8 cellular contexts compared by ENCODE assay signal in the genomic region with DNA sequence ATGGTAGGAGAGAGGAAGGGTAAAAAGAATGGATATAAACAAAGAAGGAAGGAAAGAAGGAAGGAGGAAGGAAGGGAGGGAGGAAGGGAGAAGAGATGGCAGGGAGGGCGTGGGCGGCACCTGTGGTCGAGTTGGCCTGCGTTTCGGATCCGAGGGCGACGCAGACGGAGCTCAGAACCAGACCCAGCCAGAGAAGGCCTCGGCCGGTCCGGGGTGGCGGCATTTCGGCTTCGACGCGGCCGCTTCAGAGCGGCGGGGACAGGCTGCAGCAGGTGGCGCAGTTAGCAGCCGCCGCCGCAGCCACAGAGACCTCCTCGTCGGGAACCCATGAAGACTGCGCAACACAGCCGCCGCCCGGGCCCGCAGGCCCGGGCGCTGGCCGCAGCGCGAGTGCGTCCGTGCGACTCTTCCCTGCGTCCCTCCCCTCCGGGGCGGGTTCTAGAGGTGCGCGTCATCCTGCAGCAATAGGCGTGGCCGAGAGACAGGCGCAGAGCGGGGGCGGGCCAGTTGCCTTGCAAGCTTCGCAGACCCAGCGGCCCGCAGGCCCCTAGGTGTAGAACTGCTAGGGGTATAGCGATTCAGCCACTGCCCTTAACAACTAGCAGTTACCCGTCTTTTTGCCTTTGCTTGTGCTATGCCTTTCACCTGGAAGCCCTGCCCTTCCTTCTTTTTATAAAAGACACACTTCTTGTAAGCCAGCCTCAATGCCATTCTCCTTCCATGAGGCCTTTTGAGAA.
DNase-seq lines count a peak whose midpoint lies in the region; ATAC-seq lines count a peak whose summit lies in the region.

A gene with protein sequence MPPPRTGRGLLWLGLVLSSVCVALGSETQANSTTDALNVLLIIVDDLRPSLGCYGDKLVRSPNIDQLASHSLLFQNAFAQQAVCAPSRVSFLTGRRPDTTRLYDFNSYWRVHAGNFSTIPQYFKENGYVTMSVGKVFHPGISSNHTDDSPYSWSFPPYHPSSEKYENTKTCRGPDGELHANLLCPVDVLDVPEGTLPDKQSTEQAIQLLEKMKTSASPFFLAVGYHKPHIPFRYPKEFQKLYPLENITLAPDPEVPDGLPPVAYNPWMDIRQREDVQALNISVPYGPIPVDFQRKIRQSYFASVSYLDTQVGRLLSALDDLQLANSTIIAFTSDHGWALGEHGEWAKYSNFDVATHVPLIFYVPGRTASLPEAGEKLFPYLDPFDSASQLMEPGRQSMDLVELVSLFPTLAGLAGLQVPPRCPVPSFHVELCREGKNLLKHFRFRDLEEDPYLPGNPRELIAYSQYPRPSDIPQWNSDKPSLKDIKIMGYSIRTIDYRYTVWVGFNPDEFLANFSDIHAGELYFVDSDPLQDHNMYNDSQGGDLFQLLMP (minus strand): TSS at position 392 of the 737 bp plus-strand sequence. CDS start 169 bp downstream, at position 223.

- peak; percentile 74 for ATAC-seq in GM19467 (IDR thresholded peaks at IDR 0.05; ENCODE audit: unreplicated experiment)

- peak; percentile 59 for DNase-seq in CMK (ENCODE audit: low read depth)
- peak; percentile 88 for DNase-seq in HPDE6-E6E7 (ENCODE audit: extremely low spot score)
- DNase-seq in NK-92 treated with Interleukin-12 subunit alpha and Interleukin-12 subunit beta, amount 100 ng/mL, for 24 hours (lab: John Stamatoyannopoulos, UW), result peak; percentile 77
- DNase-seq in activated CD8-positive, alpha-beta memory T cell treated with anti-CD3 and anti-CD28 coated beads for 24 hours, result peak; percentile 89
- DNase-seq in effector CD8-positive, alpha-beta T cell (lab: John Stamatoyannopoulos, UW), result peak; percentile 70
- peak; percentile 88 for DNase-seq in medulla oblongata (ENCODE audit: extremely low spot score)
- peak; percentile 54 to 75 (median 68) for DNase-seq in stimulated activated CD4-positive, alpha-beta T cell treated with anti-CD3 and anti-CD28 coated beads, TNF-alpha, amount 100 ng/mL, for 48 hours (ENCODE audit: low read depth in 3 of 3)

Comparison
In these comparisons a context has a peak if more than half of its experiments do, and no peak if none do; other contexts are left out.
1. Peak in every context shown above with its lines: DNase-seq and ATAC-seq.